ENCODE assay signal across 33 cellular contexts in the genomic region with DNA sequence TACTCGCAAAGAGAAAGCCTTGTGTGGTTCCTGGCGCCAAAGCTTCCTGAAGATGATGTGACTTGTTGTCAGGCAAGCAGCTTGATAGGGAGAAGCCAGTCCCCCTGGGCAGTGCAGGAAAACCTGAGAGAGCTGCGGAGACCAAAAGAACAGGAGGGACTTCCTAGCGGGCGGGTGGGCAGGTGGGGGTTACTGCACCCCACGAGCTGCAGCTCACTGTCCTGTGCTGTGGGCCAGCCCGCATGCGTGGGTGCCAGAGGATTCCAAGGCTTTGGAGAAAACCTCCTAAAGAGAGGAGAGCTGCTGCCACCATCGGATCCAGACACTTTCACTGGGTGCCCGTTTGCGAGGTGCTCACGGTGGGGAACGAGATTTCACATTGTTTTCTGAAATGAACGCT.
"Had no signal": no experiment of that assay in that cellular context is flagged by ENCODE, and none has a peak within 500 bp of the region (broad histone marks: within the 10 kb centered on the region; RNA-seq: fewer than 3 reads in every experiment).

No MANE protein-coding gene starts in this region.

- H3K27me3 Mint-ChIP-seq: naive thymus-derived CD4-positive, alpha-beta T cell; progenitor cell of endocrine pancreas; stimulated activated memory B cell treated with anti-CD40 and anti-IgM and Interleukin-4, amounts not matched to agents 10 μg/mL and 1 μg/mL and 100 μg/mL, for 72 hours; stimulated activated naive CD8-positive, alpha-beta T cell treated with anti-CD3 and anti-CD28 coated beads, Interleukin-15, amount 100 ng/mL, for 72 hours had no signal

- H3K9ac ChIP-seq: neural progenitor cell, parathyroid adenoma had no signal

- H3K36me3 Mint-ChIP-seq: natural killer cell; neural progenitor cell; stimulated activated memory B cell treated with anti-CD40 and anti-IgM and Interleukin-4, amounts not matched to agents 10 μg/mL and 1 μg/mL and 100 μg/mL, for 72 hours; type B pancreatic cell had no signal

- H3K4me2 ChIP-seq: neural progenitor cell, smooth muscle cell had no signal

- H3K27ac ChIP-seq: neural progenitor cell, neutrophil, ovary, parathyroid adenoma, psoas muscle, skin epidermis, spleen, suprapubic skin, testis, tibial artery, transverse colon, upper lobe of right lung, uterus had no signal

- H3K36me3 ChIP-seq: neural progenitor cell, neutrophil, ovary, right lobe of liver, spleen, suprapubic skin, tibial artery, transverse colon, upper lobe of right lung, uterus had no signal

- H3K4me1 Mint-ChIP-seq: natural killer cell; stimulated activated memory B cell treated with anti-CD40 and anti-IgM and Interleukin-4, amounts not matched to agents 10 μg/mL and 1 μg/mL and 100 μg/mL, for 72 hours; stimulated activated naive CD8-positive, alpha-beta T cell treated with anti-CD3 and anti-CD28 coated beads, Interleukin-15, amount 100 ng/mL, for 72 hours had no signal

- H3K4me3 Mint-ChIP-seq: naive thymus-derived CD4-positive, alpha-beta T cell; natural killer cell; nephron; stimulated activated memory B cell treated with anti-CD40 and anti-IgM and Interleukin-4, amounts not matched to agents 10 μg/mL and 1 μg/mL and 100 μg/mL, for 72 hours; stimulated activated naive CD8-positive, alpha-beta T cell treated with anti-CD3 and anti-CD28 coated beads, Interleukin-15, amount 100 ng/mL, for 72 hours; type B pancreatic cell had no signal

- DNase-seq: naive thymus-derived CD4-positive, alpha-beta T cell; natural killer cell; nucleus accumbens; ovary; posterior cingulate gyrus; psoas muscle; right cardiac atrium; right lobe of liver; spleen; stimulated activated CD4-positive, alpha-beta T cell treated with anti-CD3 and anti-CD28 coated beads, Interleukin-12 subunit alpha, Interleukin-12 subunit beta, amount 100 ng/mL, for 4 hours; stimulated activated CD4-positive, alpha-beta T cell treated with anti-CD3 and anti-CD28 coated beads, Interleukin-1b, Interleukin-23, amount 100 ng/mL, for 48 hours; stimulated activated CD4-positive, alpha-beta T cell treated with anti-CD3 and anti-CD28 coated beads, Interleukin-4, amount 100 ng/mL, for 1 hour; stimulated activated CD4-positive, alpha-beta T cell treated with anti-CD3 and anti-CD28 coated beads, Interleukin-4, amount 100 ng/mL, for 4 hours; stimulated activated CD8-positive, alpha-beta memory T cell treated with anti-CD3 and anti-CD28 coated beads, Interleukin-4, amount 100 ng/mL, for 48 hours; stimulated activated naive CD4-positive, alpha-beta T cell; stimulated activated naive CD8-positive, alpha-beta T cell treated with anti-CD3 and anti-CD28 coated beads, Interleukin-15, amount 100 ng/mL, for 72 hours; stimulated activated naive CD8-positive, alpha-beta T cell treated with anti-CD3 and anti-CD28 coated beads, Interleukin-15, Interleukin-2, amounts not matched to agents 100 U/mL and 50 U/mL, for 24 hours; substantia nigra; testis; transverse colon; upper lobe of right lung; uterus had no signal

- H2AFZ ChIP-seq: neural progenitor cell, parathyroid adenoma had no signal

- H3K4me3 ChIP-seq: neural progenitor cell, ovary, psoas muscle, right lobe of liver, skin epidermis, smooth muscle cell, spleen, suprapubic skin, testis, tibial artery, transverse colon, upper lobe of right lung, uterus had no signal

- H3K9me3 ChIP-seq: neutrophil, ovary, psoas muscle, right lobe of liver, spleen, suprapubic skin, testis, tibial artery, transverse colon, upper lobe of right lung, uterus had no signal

- H3K9me3 Mint-ChIP-seq: natural killer cell; neural progenitor cell; stimulated activated memory B cell treated with anti-CD40 and anti-IgM and Interleukin-4, amounts not matched to agents 10 μg/mL and 1 μg/mL and 100 μg/mL, for 72 hours; stimulated activated naive CD8-positive, alpha-beta T cell treated with anti-CD3 and anti-CD28 coated beads, Interleukin-15, amount 100 ng/mL, for 72 hours had no signal

- H3K4me1 ChIP-seq: parathyroid adenoma, spleen, tibial artery, transverse colon, uterus had no signal

- ATAC-seq: naive thymus-derived CD4-positive, alpha-beta T cell; natural killer cell; psoas muscle; right cardiac atrium; right lobe of liver; stimulated activated memory B cell treated with anti-CD40 and anti-IgM and Interleukin-4, amounts not matched to agents 10 μg/mL and 1 μg/mL and 100 μg/mL, for 72 hours; stimulated activated naive CD8-positive, alpha-beta T cell treated with anti-CD3 and anti-CD28 coated beads, Interleukin-15, amount 100 ng/mL, for 72 hours; stimulated activated naive CD8-positive, alpha-beta T cell treated with anti-CD3 and anti-CD28 coated beads, Interleukin-15, Interleukin-2, amounts not matched to agents 100 U/mL and 50 U/mL, for 24 hours; upper lobe of right lung had no signal

- H3K27me3 ChIP-seq: neural progenitor cell, neutrophil, ovary, right lobe of liver, spleen, suprapubic skin, testis, tibial artery, transverse colon, upper lobe of right lung, uterus had no signal
